In the genomic region with DNA sequence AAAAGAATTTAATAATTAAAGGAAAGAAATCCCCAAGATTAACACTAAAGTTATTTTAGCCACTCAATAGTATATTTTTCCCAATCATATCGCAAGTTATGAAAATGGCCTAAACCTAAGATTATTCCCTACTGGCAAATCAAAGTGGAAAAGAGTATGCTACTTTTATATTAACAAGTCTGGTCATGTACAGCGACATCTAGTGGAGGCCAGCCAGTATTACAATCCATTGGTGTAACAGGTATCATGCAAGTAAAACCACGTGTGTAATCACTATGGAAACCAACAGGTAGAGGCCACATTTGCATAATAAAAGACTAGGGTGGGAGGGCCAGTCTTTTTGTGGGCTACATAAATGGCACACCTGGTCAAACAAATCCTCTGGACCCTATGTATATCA, we compare ENCODE assay signal across 1 cellular context.
TF ChIP-seq lines count a peak whose summit lies in the region.

No MANE protein-coding gene starts in this region.

TF ChIP-seq in GM23338, 12 proteins besides CTCF, POLR2A, EP300 and RAD21 (continued from another document):
- TF ChIP-seq ETS1 (IDR thresholded peaks at IDR 0.05) (no peak), CREB1 (CRISPR knock-in tag; IDR thresholded peaks at IDR 0.05; ENCODE audit: low read depth) (no peak), EZH2 (IDR thresholded peaks at IDR 0.05; ENCODE audit: low read depth, unreplicated experiment) (no peak), ZNF114 (CRISPR knock-in tag; IDR thresholded peaks at IDR 0.05) (no peak)
